In the genomic region with DNA sequence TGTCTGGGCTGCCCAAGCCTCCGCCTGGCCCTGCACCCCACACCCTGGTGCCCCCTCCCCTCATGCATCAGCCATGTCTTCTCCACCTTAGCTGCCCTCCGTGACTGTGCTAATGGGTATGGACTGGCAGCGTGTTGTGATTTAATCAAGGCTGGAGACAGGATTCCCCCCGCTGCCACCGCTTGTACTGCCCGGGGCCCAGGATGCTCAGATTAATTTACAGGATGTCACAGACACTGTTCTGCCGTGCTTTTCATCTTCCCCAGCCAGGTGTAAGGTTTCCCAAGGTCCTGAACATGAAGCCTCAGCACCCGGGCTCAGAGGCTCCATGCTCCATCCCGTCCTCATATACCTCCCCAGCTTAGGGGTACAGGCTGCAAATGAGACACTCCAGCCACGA, we compare ENCODE assay signal across 21 cellular contexts.
"Had no signal": no experiment of that assay in that cellular context is flagged by ENCODE, and none has a peak within 500 bp of the region (broad histone marks: within the 10 kb centered on the region; RNA-seq: fewer than 3 reads in every experiment).

No MANE protein-coding gene starts in this region.

- H3K36me3 ChIP-seq: Peyer's patch, SJSA1 had no signal

- H3K27me3 ChIP-seq: Peyer's patch had no signal

- H3K9me3 ChIP-seq: SJSA1 had no signal

- H3K4me2 ChIP-seq: PC-9 had no signal

- H3K4me1 ChIP-seq: Peyer's patch, SJSA1 had no signal

- DNase-seq: KBM-7, MV-4-11, NCI-H1048, NCI-H1105, NCI-H1436 treated with DMSO at 0.1 percent for 48 hours, NCI-H1694, NCI-H187 treated with DMSO at 0.1 percent for 48 hours, NCI-H2029 treated with DMSO at 0.1 percent for 48 hours, NCI-H2107, NCI-H2171 treated with DMSO at 0.1 percent for 48 hours, NCI-H446 treated with DMSO at 0.1 percent for 48 hours, NCI-H510A treated with DMSO at 0.1 percent for 48 hours, NCI-H526, NCI-H82, OCI-M1, PC-9, SIG-M5 had no signal

- ATAC-seq: Right ventricle myocardium inferior had no signal

- H3K4me3 ChIP-seq: PC-9, Peyer's patch, SJSA1, SK-N-MC had no signal

- H3K27ac ChIP-seq: PC-9, Peyer's patch, SJSA1, SK-N-MC had no signal
